In the genomic region with DNA sequence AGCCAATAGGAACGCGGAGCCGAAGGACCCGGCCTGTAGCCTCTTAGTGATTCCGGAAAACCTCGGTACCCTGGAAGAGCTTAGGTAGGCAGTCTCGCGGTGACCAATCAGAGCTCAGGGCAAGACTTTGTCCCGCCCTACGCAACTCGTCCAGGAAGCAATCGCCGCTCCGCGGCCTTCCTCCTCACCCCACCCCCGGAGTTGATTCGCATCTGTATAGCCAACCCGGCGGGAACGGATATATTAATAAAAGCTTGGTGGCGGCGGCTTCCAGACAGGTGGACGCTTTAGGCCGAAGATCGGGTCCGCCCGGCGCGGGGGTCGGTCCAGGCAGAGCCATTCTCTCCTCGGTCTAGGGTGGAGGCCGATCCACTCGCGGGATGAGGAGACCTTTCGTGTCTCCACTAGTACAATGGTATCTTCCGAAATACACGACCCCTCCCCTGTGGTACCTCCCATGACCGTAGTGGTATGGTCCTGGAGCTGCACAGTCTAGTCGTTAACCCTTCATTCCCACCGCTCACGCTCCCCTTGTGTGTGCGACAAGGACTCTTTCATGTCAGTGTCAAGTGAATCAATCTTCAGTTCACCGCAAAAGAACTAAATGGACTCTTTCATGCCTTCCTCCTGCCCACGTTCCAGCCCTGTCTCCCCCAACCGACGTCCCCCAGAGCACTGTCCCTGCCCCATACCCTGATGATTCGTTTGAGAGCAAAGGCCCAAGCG, we compare ENCODE assay signal across 8 cellular contexts. TPM values are rescaled to one million over a fixed set of nuclear protein-coding genes. Genes with fewer than 3 reads are reported as not detected.
DNase-seq lines count a peak whose midpoint lies in the region; ATAC-seq, FAIRE-seq and TF ChIP-seq lines count a peak whose summit lies in the region.

No MANE protein-coding gene starts in this region.

- intact Hi-C loops in heart right ventricle (cut with DNase I), result loop anchor here in 5 of 10 donors (2.0 to 10.0 kb wide), 6 partner anchors 35 to 67 kb away; a partner anchor contains a TSS

- H3K9me3 Mint-ChIP-seq in T-cell (no peaks in the 10 kb centered on the region), type B pancreatic cell (no peaks in the 10 kb centered on the region)

- no peak for TF ChIP-seq CTCF in heart right ventricle (IDR thresholded peaks at IDR 0.05)
- TF ChIP-seq CTCF in type B pancreatic cell (conservative IDR thresholded peaks at IDR 0.05), result no peak

- FAIRE-seq in GM12891 (lab: Jason Lieb, UNC), result peak; percentile 97

- H3K4me3 Mint-ChIP-seq in T-cell (peak overlapping the region; percentile 86 to 96 (median 87)), type B pancreatic cell (peak overlapping the region; percentile 97)

- H3K4me3 ChIP-seq in heart right ventricle, result peak overlapping the region; percentile 35 to 75 (median 68)

- TF ChIP-seq POLR2A in GM12891 (IDR thresholded peaks at IDR 0.05; ENCODE audit: low read depth, low read length), result peak; percentile 82

- peaks cover 0 to 14% (median 0%) of the 10 kb centered on the region in 9 donors for H3K4me1 ChIP-seq in heart right ventricle

- DNase-seq in GM12891 (ENCODE audit: insufficient read length, low spot score) (peak; percentile 64), NCI-H1436 treated with DMSO at 0.1 percent for 48 hours (lab: John Stamatoyannopoulos, UW) (peak; percentile 85), T-cell (peak; percentile 61 to 93 (median 85)), amniotic epithelial cell (ENCODE audit: low read depth) (peak; percentile 98), heart right ventricle (peak; percentile 87 to 93), pons (ENCODE audit: low spot score) (peak; percentile 96), type B pancreatic cell (ENCODE audit: extremely low spot score, unreplicated experiment) (peak; percentile 85)

- H3K9me3 ChIP-seq in heart right ventricle, result no peaks in the 10 kb centered on the region

- WGBS in heart right ventricle, 2 donors, result 0% methylated on average over 38 to 48 of the region's 48 CpGs

- peaks cover 18 to 24% (median 23%) of the 10 kb centered on the region in 3 donors for H3K4me1 Mint-ChIP-seq in T-cell
- peaks cover 13% of the 10 kb centered on the region for H3K4me1 Mint-ChIP-seq in type B pancreatic cell (ENCODE audit: unreplicated experiment)

- peak overlapping the region; percentile 73 to 95 (median 92) for H3K27ac ChIP-seq in heart right ventricle

- ATAC-seq in HG02798 (IDR thresholded peaks at IDR 0.05; ENCODE audit: poor library complexity, unreplicated experiment), result peak; percentile 99
- peak; percentile 95 to 98 (median 98) for ATAC-seq in T-cell (replicated peaks in 1 of 4)
- ATAC-seq in heart right ventricle, result peak; percentile 99 to 100 (median 100)

- no peaks in the 10 kb centered on the region for H3K36me3 ChIP-seq in heart right ventricle

- POLR2A ChIA-PET in T-cell (lab: Charles Lee), result interaction anchor here (0.8 to 1.3 kb wide), 5 partner anchors 17 to 65 kb away, joined by 3 to 10 read pairs (median 3); a partner anchor contains a TSS

- peak overlapping the region; percentile 93 to 100 for H3K27ac Mint-ChIP-seq in T-cell
- peak overlapping the region; percentile 95 for H3K27ac Mint-ChIP-seq in type B pancreatic cell

- CTCF ChIA-PET in T-cell (lab: Charles Lee), result interaction anchor here in 1 of 2 donors (0.9 to 1.5 kb wide), 5 partner anchors 18 to 89 kb away, joined by 3 to 7 read pairs (median 4); a partner anchor contains a TSS

- H3K27me3 Mint-ChIP-seq in T-cell, result no peaks in the 10 kb centered on the region
- no peaks in the 10 kb centered on the region for H3K27me3 Mint-ChIP-seq in type B pancreatic cell

- H3K36me3 Mint-ChIP-seq in T-cell, result no peaks in the 10 kb centered on the region
- no peaks in the 10 kb centered on the region for H3K36me3 Mint-ChIP-seq in type B pancreatic cell

- no peaks in the 10 kb centered on the region for H3K27me3 ChIP-seq in heart right ventricle

TF ChIP-seq in GM12891, 5 proteins besides CTCF, POLR2A, EP300 and RAD21:
- no peak for TF ChIP-seq POU2F2 (IDR thresholded peaks at IDR 0.05; ENCODE audit: low read depth, low read length)
- TF ChIP-seq PAX5 (IDR thresholded peaks at IDR 0.05; ENCODE audit: insufficient read depth, low read length, severe bottlenecking), result no peak
- TF ChIP-seq SPI1 (IDR thresholded peaks at IDR 0.05; ENCODE audit: low read depth, low read length), result no peak
- 0 out of 2 replicates have a peak, but pooled peaks have one; percentile 8 for TF ChIP-seq TAF1 (IDR thresholded peaks at IDR 0.05; ENCODE audit: low read depth, low read length)
- peak; percentile 86 for TF ChIP-seq POLR2AphosphoS5 (IDR thresholded peaks at IDR 0.05; ENCODE audit: low read depth, low read length)
TF ChIP-seq in GM12891: peak in this region for 2.

RNA-seq across cellular contexts. Expression of a gene that starts 24.2 kb away (rescaled TPM):
- not detected for polyA plus RNA-seq in GM12891 (2012; ENCODE audit: low read depth, missing spikeins)
- total RNA-seq in T-cell (not detected), heart right ventricle (not detected), type B pancreatic cell (ENCODE audit: low replicate concordance) (not detected in 2 replicates)
- not detected for polyA plus RNA-seq in heart right ventricle

RNA-seq across cellular contexts. Expression of a gene that starts 40.8 kb away (rescaled TPM):
- 14.2 TPM for polyA plus RNA-seq in GM12891 (2012; ENCODE audit: low read depth, missing spikeins)
- total RNA-seq in T-cell (10 to 100 TPM in 3 of 5 donors, 1 to 10 TPM in 2; 7.6 to 12.0 (median 10.6) TPM), heart right ventricle (1 to 10 TPM; 2.2 to 5.6 (median 3.1) TPM), type B pancreatic cell (ENCODE audit: low replicate concordance) (6.4 and 11.5 TPM in 2 replicates)
- 1 to 10 TPM; 1.4 to 4.6 TPM for polyA plus RNA-seq in heart right ventricle

RNA-seq across cellular contexts. Expression of a gene that starts 49.0 kb away (rescaled TPM):
- polyA plus RNA-seq in GM12891 (2012; ENCODE audit: low read depth, missing spikeins), result not detected
- total RNA-seq in T-cell, result under 1 TPM; 0.23 to 0.64 (median 0.43) TPM
- total RNA-seq in heart right ventricle, result under 1 TPM in 2 of 10 donors, not detected in 8; 0.23 to 0.25 TPM
- polyA plus RNA-seq in heart right ventricle, result under 1 TPM in 1 of 2 donors, not detected in 1; 0.07 TPM
- total RNA-seq in type B pancreatic cell (ENCODE audit: low replicate concordance), result not detected in 2 replicates

RNA-seq across cellular contexts. Expression of a gene that starts 53.8 kb away (rescaled TPM):
- 60.7 TPM for polyA plus RNA-seq in GM12891 (2012; ENCODE audit: low read depth, missing spikeins)
- total RNA-seq in T-cell (100 to 1,000 TPM in 3 of 5 donors, 10 to 100 TPM in 2; 92.0 to 118 (median 103) TPM), heart right ventricle (10 to 100 TPM in 1 of 10 donors, 1 to 10 TPM in 8, under 1 TPM in 1; 0.86 to 14.3 (median 1.7) TPM), type B pancreatic cell (ENCODE audit: low replicate concordance) (0.62 and 0.82 TPM in 2 replicates)
- 1 to 10 TPM; 1.9 TPM for polyA plus RNA-seq in heart right ventricle

Comparison
In these comparisons a context has a peak if more than half of its experiments do, and no peak if none do; other contexts are left out.
1. Peak in every context shown above with its lines: DNase-seq, ATAC-seq, H3K4me3 ChIP-seq and H3K27ac ChIP-seq.